Comparison of ENCODE assay signal across 2 cellular contexts in the genomic region with DNA sequence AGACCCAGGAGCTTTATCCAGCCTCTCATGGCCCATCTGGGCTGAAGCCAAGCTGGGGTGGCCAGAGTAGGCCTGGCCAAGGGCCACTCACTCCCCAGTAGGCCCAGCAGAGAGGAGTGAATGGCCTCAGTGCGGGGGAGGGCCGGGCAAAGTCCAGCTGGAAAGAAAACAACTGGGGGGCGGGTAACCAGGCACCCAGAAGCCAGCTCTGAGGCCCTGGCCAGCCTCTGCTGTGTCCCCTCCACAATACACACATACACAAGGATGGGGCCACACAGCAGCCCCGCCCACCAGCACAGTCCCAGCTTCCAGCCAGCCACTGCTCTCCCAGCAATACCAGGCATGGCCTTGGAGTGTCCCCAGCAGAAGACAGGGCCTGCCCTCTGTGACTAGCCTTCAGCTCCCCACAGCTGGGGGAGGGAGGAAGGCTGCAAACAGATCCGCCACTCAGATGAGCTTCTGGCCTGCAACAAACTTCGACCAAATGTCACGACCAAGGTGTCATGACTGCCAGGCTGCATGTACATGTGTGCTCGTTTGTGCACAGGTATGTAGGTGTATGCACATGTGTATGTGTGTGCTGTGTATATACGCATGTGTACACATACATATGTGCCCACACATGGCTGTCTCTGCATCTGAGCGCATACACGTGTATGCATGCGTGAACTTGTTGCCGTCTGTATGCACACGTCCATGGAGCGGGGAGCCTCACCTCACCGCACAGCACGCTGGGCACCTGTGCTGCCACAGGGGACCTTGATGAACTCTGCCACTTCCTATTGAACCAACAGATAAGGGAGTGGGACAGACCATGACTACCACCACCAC.
TF ChIP-seq lines count a peak whose summit lies in the region.

No MANE protein-coding gene starts in this region.

TF ChIP-seq in GM12878, 131 proteins besides CTCF, POLR2A, EP300 and RAD21:
- no peak for TF ChIP-seq SUPT20H (IDR thresholded peaks at IDR 0.05; ENCODE audit: borderline replicate concordance, control insufficient read depth, low read depth, low read length)
- peak; percentile 41; the same call in 1 of the 2 replicates for TF ChIP-seq POLR2AphosphoS5 (IDR thresholded peaks at IDR 0.05; ENCODE audit: low read length)

TF ChIP-seq in HepG2, 621 proteins besides CTCF, POLR2A, EP300 and RAD21 (continues in another document):
- TF ChIP-seq TMF1 (CRISPR knock-in tag; IDR thresholded peaks at IDR 0.05; ENCODE audit: low read depth), result peak; percentile 95
- peak; percentile 99 for TF ChIP-seq AGO1 (IDR thresholded peaks at IDR 0.05; ENCODE audit: low read depth, low read length, poor library complexity, severe bottlenecking)
- no peak for TF ChIP-seq NFE2 (CRISPR knock-in tag; IDR thresholded peaks at IDR 0.05)
- TF ChIP-seq ZHX2 (IDR thresholded peaks at IDR 0.05; ENCODE audit: low read depth), result peak; percentile 66; the same call in 1 of the 2 replicates
- peak; percentile 48; the same call in 1 of the 2 replicates for TF ChIP-seq ZHX2 (CRISPR knock-in tag; IDR thresholded peaks at IDR 0.05; ENCODE audit: borderline replicate concordance)
- TF ChIP-seq, protein P1, sequence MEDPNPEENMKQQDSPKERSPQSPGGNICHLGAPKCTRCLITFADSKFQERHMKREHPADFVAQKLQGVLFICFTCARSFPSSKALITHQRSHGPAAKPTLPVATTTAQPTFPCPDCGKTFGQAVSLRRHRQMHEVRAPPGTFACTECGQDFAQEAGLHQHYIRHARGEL (CRISPR knock-in tag; IDR thresholded peaks at IDR 0.05), result peak; percentile 89; the same call in 1 of the 2 replicates
- peak; percentile 86 for TF ChIP-seq MYC (CRISPR knock-in tag; IDR thresholded peaks at IDR 0.05; ENCODE audit: borderline replicate concordance)
- no peak; the same call in 1 of the 2 replicates for TF ChIP-seq ZBTB14 (CRISPR knock-in tag; IDR thresholded peaks at IDR 0.05)
- peak; percentile 14; the same call in 1 of the 2 replicates for TF ChIP-seq ETV6 (CRISPR knock-in tag; conservative IDR thresholded peaks at IDR 0.05)
- TF ChIP-seq, protein P2, sequence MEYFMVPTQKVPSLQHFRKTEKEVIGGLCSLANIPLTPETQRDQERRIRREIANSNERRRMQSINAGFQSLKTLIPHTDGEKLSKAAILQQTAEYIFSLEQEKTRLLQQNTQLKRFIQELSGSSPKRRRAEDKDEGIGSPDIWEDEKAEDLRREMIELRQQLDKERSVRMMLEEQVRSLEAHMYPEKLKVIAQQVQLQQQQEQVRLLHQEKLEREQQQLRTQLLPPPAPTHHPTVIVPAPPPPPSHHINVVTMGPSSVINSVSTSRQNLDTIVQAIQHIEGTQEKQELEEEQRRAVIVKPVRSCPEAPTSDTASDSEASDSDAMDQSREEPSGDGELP (IDR thresholded peaks at IDR 0.05; ENCODE audit: borderline replicate concordance, low read depth), result peak; percentile 93
- 0 out of 2 replicates have a peak, but pooled peaks have one; percentile 91 for TF ChIP-seq THYN1 (CRISPR knock-in tag; IDR thresholded peaks at IDR 0.05; ENCODE audit: borderline replicate concordance, low read depth)
- 0 out of 2 replicates have a peak, but pooled peaks have one; percentile 12 for TF ChIP-seq ZNF570 (CRISPR knock-in tag; IDR thresholded peaks at IDR 0.05; ENCODE audit: borderline replicate concordance)
- TF ChIP-seq ARNT (IDR thresholded peaks at IDR 0.05), result no peak
- TF ChIP-seq ZFP36 (IDR thresholded peaks at IDR 0.05; ENCODE audit: borderline replicate concordance, low read depth, low read length, partially characterized antibody), result no peak
- no peak; the same call in 1 of the 2 replicates for TF ChIP-seq ATRX (CRISPR knock-in tag; IDR thresholded peaks at IDR 0.05; ENCODE audit: borderline replicate concordance)
- peak; percentile 97 for TF ChIP-seq SOX5 (CRISPR knock-in tag; IDR thresholded peaks at IDR 0.05; ENCODE audit: borderline replicate concordance)
- TF ChIP-seq ZNF33B (CRISPR knock-in tag; IDR thresholded peaks at IDR 0.05), result no peak; the same call in 1 of the 2 replicates
- TF ChIP-seq, protein P3, sequence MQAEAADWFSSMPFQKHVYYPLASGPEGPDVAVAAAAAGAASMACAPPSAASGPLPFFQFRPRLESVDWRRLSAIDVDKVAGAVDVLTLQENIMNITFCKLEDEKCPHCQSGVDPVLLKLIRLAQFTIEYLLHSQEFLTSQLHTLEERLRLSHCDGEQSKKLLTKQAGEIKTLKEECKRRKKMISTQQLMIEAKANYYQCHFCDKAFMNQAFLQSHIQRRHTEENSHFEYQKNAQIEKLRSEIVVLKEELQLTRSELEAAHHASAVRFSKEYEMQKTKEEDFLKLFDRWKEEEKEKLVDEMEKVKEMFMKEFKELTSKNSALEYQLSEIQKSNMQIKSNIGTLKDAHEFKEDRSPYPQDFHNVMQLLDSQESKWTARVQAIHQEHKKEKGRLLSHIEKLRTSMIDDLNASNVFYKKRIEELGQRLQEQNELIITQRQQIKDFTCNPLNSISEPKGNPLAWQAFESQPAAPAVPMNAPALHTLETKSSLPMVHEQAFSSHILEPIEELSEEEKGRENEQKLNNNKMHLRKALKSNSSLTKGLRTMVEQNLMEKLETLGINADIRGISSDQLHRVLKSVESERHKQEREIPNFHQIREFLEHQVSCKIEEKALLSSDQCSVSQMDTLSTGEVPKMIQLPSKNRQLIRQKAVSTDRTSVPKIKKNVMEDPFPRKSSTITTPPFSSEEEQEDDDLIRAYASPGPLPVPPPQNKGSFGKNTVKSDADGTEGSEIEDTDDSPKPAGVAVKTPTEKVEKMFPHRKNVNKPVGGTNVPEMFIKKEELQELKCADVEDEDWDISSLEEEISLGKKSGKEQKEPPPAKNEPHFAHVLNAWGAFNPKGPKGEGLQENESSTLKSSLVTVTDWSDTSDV (CRISPR knock-in tag; IDR thresholded peaks at IDR 0.05), result no peak
- no peak; the same call in 1 of the 2 replicates for TF ChIP-seq XBP1 (CRISPR knock-in tag; IDR thresholded peaks at IDR 0.05)
- 0 out of 2 replicates have a peak, but pooled peaks have one; percentile 83 for TF ChIP-seq ZNF235 (CRISPR knock-in tag; IDR thresholded peaks at IDR 0.05; ENCODE audit: borderline replicate concordance)
- peak; percentile 96 for TF ChIP-seq ZNF468 (CRISPR knock-in tag; IDR thresholded peaks at IDR 0.05)
- TF ChIP-seq KMT2A (CRISPR knock-in tag; IDR thresholded peaks at IDR 0.05), result peak; percentile 83
- peak; percentile 96 for TF ChIP-seq TP53 (CRISPR knock-in tag; conservative IDR thresholded peaks at IDR 0.05)
- TF ChIP-seq ZNF746 (CRISPR knock-in tag; IDR thresholded peaks at IDR 0.05), result peak; percentile 100
- TF ChIP-seq ZNF230 (CRISPR knock-in tag; IDR thresholded peaks at IDR 0.05), result peak; percentile 87
- TF ChIP-seq TEAD2 (CRISPR knock-in tag; IDR thresholded peaks at IDR 0.05), result no peak; the same call in none of the 2 replicates
- TF ChIP-seq EZH2 (conservative IDR thresholded peaks at IDR 0.05; ENCODE audit: low read depth, low read length), result no peak
- peak; percentile 99 for TF ChIP-seq FOXO1 (CRISPR knock-in tag; IDR thresholded peaks at IDR 0.05)
- no peak; the same call in 1 of the 2 replicates for TF ChIP-seq ZFP41 (CRISPR knock-in tag; IDR thresholded peaks at IDR 0.05; ENCODE audit: borderline replicate concordance)
- TF ChIP-seq XRCC5 (optimal IDR thresholded peaks at IDR 0.05; ENCODE audit: low read length), result peak; percentile 99
- TF ChIP-seq PHB2 (IDR thresholded peaks at IDR 0.05; ENCODE audit: partially characterized antibody), result no peak
- peak; percentile 93 for TF ChIP-seq ZNF776 (CRISPR knock-in tag; IDR thresholded peaks at IDR 0.05)
- TF ChIP-seq SALL1 (CRISPR knock-in tag; IDR thresholded peaks at IDR 0.05), result peak; percentile 99
- TF ChIP-seq ZFP36L1 (CRISPR knock-in tag; IDR thresholded peaks at IDR 0.05), result peak; percentile 24
- peak; percentile 89; the same call in 1 of the 2 replicates for TF ChIP-seq NKX3-1 (CRISPR knock-in tag; IDR thresholded peaks at IDR 0.05)
- peak; percentile 76 for TF ChIP-seq TGIF2 (CRISPR knock-in tag; IDR thresholded peaks at IDR 0.05)
- TF ChIP-seq ZNF326 (CRISPR knock-in tag; IDR thresholded peaks at IDR 0.05; ENCODE audit: borderline replicate concordance), result peak; percentile 96
- peak; percentile 81 for TF ChIP-seq ZSCAN9 (CRISPR knock-in tag; IDR thresholded peaks at IDR 0.05; ENCODE audit: borderline replicate concordance)
- TF ChIP-seq ZNF263 (CRISPR knock-in tag; IDR thresholded peaks at IDR 0.05), result peak; percentile 92
- TF ChIP-seq, protein P4, sequence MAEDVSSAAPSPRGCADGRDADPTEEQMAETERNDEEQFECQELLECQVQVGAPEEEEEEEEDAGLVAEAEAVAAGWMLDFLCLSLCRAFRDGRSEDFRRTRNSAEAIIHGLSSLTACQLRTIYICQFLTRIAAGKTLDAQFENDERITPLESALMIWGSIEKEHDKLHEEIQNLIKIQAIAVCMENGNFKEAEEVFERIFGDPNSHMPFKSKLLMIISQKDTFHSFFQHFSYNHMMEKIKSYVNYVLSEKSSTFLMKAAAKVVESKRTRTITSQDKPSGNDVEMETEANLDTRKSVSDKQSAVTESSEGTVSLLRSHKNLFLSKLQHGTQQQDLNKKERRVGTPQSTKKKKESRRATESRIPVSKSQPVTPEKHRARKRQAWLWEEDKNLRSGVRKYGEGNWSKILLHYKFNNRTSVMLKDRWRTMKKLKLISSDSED (CRISPR knock-in tag; IDR thresholded peaks at IDR 0.05), result no peak
- TF ChIP-seq BHLHE40 (IDR thresholded peaks at IDR 0.05; ENCODE audit: low read length), result no peak
- TF ChIP-seq ZFP1 (CRISPR knock-in tag; IDR thresholded peaks at IDR 0.05), result peak; percentile 93
- peak; percentile 97; the same call in 1 of the 2 replicates for TF ChIP-seq MAF1 (CRISPR knock-in tag; IDR thresholded peaks at IDR 0.05; ENCODE audit: borderline replicate concordance)
- peak; percentile 83 for TF ChIP-seq ETV5 (CRISPR knock-in tag; IDR thresholded peaks at IDR 0.05; ENCODE audit: borderline replicate concordance)
- TF ChIP-seq KDM5A (IDR thresholded peaks at IDR 0.05; ENCODE audit: borderline replicate concordance, low read length), result no peak; the same call in 1 of the 2 replicates
- no peak; the same call in 1 of the 2 replicates for TF ChIP-seq ZNF773 (CRISPR knock-in tag; IDR thresholded peaks at IDR 0.05; ENCODE audit: borderline replicate concordance)
- no peak for TF ChIP-seq NFYC (CRISPR knock-in tag; IDR thresholded peaks at IDR 0.05)
- TF ChIP-seq, protein P5, sequence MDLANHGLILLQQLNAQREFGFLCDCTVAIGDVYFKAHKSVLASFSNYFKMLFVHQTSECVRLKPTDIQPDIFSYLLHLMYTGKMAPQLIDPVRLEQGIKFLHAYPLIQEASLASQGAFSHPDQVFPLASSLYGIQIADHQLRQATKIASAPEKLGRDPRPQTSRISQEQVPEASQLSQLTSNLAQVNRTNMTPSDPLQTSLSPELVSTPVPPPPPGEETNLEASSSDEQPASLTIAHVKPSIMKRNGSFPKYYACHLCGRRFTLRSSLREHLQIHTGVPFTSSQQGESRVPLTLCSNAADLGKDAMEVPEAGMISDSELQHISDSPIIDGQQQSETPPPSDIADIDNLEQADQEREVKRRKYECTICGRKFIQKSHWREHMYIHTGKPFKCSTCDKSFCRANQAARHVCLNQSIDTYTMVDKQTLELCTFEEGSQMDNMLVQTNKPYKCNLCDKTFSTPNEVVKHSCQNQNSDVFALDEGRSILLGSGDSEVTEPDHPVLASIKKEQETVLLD (CRISPR knock-in tag; IDR thresholded peaks at IDR 0.05; ENCODE audit: low read depth), result peak; percentile 63
- TF ChIP-seq SP2 (CRISPR knock-in tag; IDR thresholded peaks at IDR 0.05), result no peak; the same call in 1 of the 2 replicates
- peak; percentile 95 for TF ChIP-seq RBM22 (optimal IDR thresholded peaks at IDR 0.05; ENCODE audit: low read length)
- TF ChIP-seq JUN (CRISPR knock-in tag; IDR thresholded peaks at IDR 0.05), result peak; percentile 93
- TF ChIP-seq SRF (IDR thresholded peaks at IDR 0.05; ENCODE audit: low read depth, low read length), result no peak
- TF ChIP-seq CCAR2 (optimal IDR thresholded peaks at IDR 0.05; ENCODE audit: low read depth, low read length), result peak; percentile 20
- TF ChIP-seq ZNF12 (CRISPR knock-in tag; IDR thresholded peaks at IDR 0.05), result peak; percentile 42
- peak; percentile 96 for TF ChIP-seq ZNF792 (CRISPR knock-in tag; IDR thresholded peaks at IDR 0.05)
